In the genomic region with DNA sequence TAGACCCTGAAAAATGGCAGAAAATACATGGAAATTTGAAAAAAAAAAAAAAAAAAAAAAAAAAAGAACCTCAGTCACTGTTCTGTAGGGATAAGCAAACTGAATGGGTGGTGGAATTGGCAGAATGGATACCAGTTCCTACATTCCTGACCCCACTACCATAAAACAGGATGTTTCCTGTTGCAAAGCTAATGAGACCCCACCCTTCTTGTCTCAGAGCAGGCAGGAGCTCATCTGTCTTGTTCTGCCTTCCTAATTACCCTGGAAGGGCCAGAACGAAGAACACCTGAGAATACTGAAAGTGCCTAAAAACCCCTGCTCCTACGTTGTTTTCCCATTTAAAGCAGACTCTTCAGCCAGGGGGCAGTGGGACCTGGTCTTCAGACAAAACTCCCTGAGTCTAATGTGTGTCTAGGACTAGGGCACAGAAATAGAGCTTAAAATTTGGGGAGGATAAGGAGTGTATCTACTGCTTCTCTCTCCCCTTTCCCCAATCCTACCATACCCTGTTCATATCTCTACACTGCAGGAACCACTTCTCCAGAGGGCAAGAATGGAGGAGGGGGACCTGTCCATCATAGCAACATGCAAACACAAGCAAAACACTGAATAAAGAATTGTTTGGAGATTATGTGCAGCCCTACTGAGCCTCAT, we compare ENCODE assay signal across 17 cellular contexts. TPM values are rescaled to one million over a fixed set of nuclear protein-coding genes. Genes with fewer than 3 reads are reported as not detected.
DNase-seq lines count a peak whose midpoint lies in the region; ATAC-seq and TF ChIP-seq lines count a peak whose summit lies in the region.
"Had no signal": no experiment of that assay in that cellular context is flagged by ENCODE, and none has a peak within 500 bp of the region (broad histone marks: within the 10 kb centered on the region; RNA-seq: fewer than 3 reads in every experiment).

No MANE protein-coding gene starts in this region.

- H3K9me3 Mint-ChIP-seq in effector memory CD8-positive, alpha-beta T cell: no peaks in the 10 kb centered on the region
- no peaks in the 10 kb centered on the region for H3K9me3 Mint-ChIP-seq in stimulated activated memory B cell treated with anti-CD40 and anti-IgM and Interleukin-4, amounts not matched to agents 10 μg/mL and 1 μg/mL and 100 μg/mL, for 72 hours
- no peaks in the 10 kb centered on the region for H3K9me3 Mint-ChIP-seq in Calu3 (ENCODE audit: low read depth, unreplicated experiment)
- H3K9me3 Mint-ChIP-seq: WTC11 had no signal

- H3K9me3 ChIP-seq in left ventricle myocardium inferior (replicated peaks) (no peaks in the 10 kb centered on the region), RWPE2 (ENCODE audit: severe bottlenecking) (no peaks in the 10 kb centered on the region)
- H3K9me3 ChIP-seq: suprapubic skin had no signal

- BruUV-seq in Calu3 (replicated peaks; lab: Mats Ljungman, UMichigan): no TSS peak

- H3K4me3 ChIP-seq in left ventricle myocardium inferior: no peak overlapping the region
- H3K4me3 ChIP-seq in RWPE2 (ENCODE audit: severe bottlenecking): no peak overlapping the region
- H3K4me3 ChIP-seq: lung, PC-9, suprapubic skin had no signal

- CTCF ChIA-PET in Calu3 (lab: Charles Lee): no interaction called here

- H3K36me3 ChIP-seq in left ventricle myocardium inferior (peaks cover 49% of the 10 kb centered on the region), RWPE2 (ENCODE audit: low read depth) (peaks cover 52% of the 10 kb centered on the region)

- H3K36me3 Mint-ChIP-seq in effector memory CD8-positive, alpha-beta T cell (ENCODE audit: insufficient read depth): peaks cover 79% of the 10 kb centered on the region
- peaks cover 46% of the 10 kb centered on the region for H3K36me3 Mint-ChIP-seq in stimulated activated memory B cell treated with anti-CD40 and anti-IgM and Interleukin-4, amounts not matched to agents 10 μg/mL and 1 μg/mL and 100 μg/mL, for 72 hours
- peaks cover 80% of the 10 kb centered on the region for H3K36me3 Mint-ChIP-seq in Calu3 (ENCODE audit: insufficient read depth, unreplicated experiment)

- H3K27me3 Mint-ChIP-seq in effector memory CD8-positive, alpha-beta T cell: no peaks in the 10 kb centered on the region
- no peaks in the 10 kb centered on the region for H3K27me3 Mint-ChIP-seq in stimulated activated memory B cell treated with anti-CD40 and anti-IgM and Interleukin-4, amounts not matched to agents 10 μg/mL and 1 μg/mL and 100 μg/mL, for 72 hours
- H3K27me3 Mint-ChIP-seq in Calu3 (ENCODE audit: unreplicated experiment): no peaks in the 10 kb centered on the region

- ATAC-seq in Right ventricle myocardium inferior (no peak), RWPE2 (ENCODE audit: low read depth) (no peak), GM18858 (IDR thresholded peaks at IDR 0.05; ENCODE audit: unreplicated experiment) (no peak), GM21526 (IDR thresholded peaks at IDR 0.05; ENCODE audit: low FRiP score, unreplicated experiment) (no peak)
- ATAC-seq in effector memory CD8-positive, alpha-beta T cell (replicated peaks): no peak
- ATAC-seq in stimulated activated memory B cell treated with anti-CD40 and anti-IgM and Interleukin-4, amounts not matched to agents 10 μg/mL and 1 μg/mL and 100 μg/mL, for 72 hours: no peak
- ATAC-seq: HCT116, WTC11 had no signal

- H3K4me1 ChIP-seq in left ventricle myocardium inferior (peaks cover 69% of the 10 kb centered on the region), RWPE2 (ENCODE audit: insufficient read depth, poor library complexity, severe bottlenecking) (peaks cover 15% of the 10 kb centered on the region)

- intact Hi-C loops in left ventricle myocardium inferior (cut with micrococcal nuclease) (no loop called here), Right ventricle myocardium inferior (cut with DNase I) (no loop called here), Calu3 (cut with micrococcal nuclease; ENCODE audit: unreplicated experiment) (no loop called here)

- TF ChIP-seq CTCF in left ventricle myocardium inferior (IDR thresholded peaks at IDR 0.05; ENCODE audit: borderline replicate concordance): no peak
- TF ChIP-seq CTCF in RWPE2 (IDR thresholded peaks at IDR 0.05; ENCODE audit: poor library complexity, severe bottlenecking): no peak
- no peak for TF ChIP-seq CTCF in Calu3 (IDR thresholded peaks at IDR 0.05; ENCODE audit: unreplicated experiment)

- H3K27me3 ChIP-seq in left ventricle myocardium inferior (ENCODE audit: low read depth): no peaks in the 10 kb centered on the region
- no peaks in the 10 kb centered on the region for H3K27me3 ChIP-seq in RWPE2 (ENCODE audit: insufficient read depth, poor library complexity, severe bottlenecking)
- H3K27me3 ChIP-seq: suprapubic skin had no signal

- H3K4me1 Mint-ChIP-seq in effector memory CD8-positive, alpha-beta T cell (ENCODE audit: low read depth in 2 of 2): peaks cover 47 to 66% of the 10 kb centered on the region in 2 donors
- peaks cover 49% of the 10 kb centered on the region for H3K4me1 Mint-ChIP-seq in stimulated activated memory B cell treated with anti-CD40 and anti-IgM and Interleukin-4, amounts not matched to agents 10 μg/mL and 1 μg/mL and 100 μg/mL, for 72 hours
- peaks cover 21% of the 10 kb centered on the region for H3K4me1 Mint-ChIP-seq in Calu3 (ENCODE audit: low read depth, unreplicated experiment)

- H3K27ac Mint-ChIP-seq in effector memory CD8-positive, alpha-beta T cell: peak overlapping the region; percentile 79 to 86
- peak overlapping the region; percentile 50 for H3K27ac Mint-ChIP-seq in stimulated activated memory B cell treated with anti-CD40 and anti-IgM and Interleukin-4, amounts not matched to agents 10 μg/mL and 1 μg/mL and 100 μg/mL, for 72 hours
- no peak overlapping the region for H3K27ac Mint-ChIP-seq in Calu3 (ENCODE audit: unreplicated experiment)

- H3K27ac ChIP-seq in left ventricle myocardium inferior (replicated peaks): peak overlapping the region; percentile 4
- peak overlapping the region; percentile 11 for H3K27ac ChIP-seq in RWPE2 (ENCODE audit: poor library complexity, severe bottlenecking)
- H3K27ac ChIP-seq: PC-9, suprapubic skin had no signal

- no peak overlapping the region for H3K4me3 Mint-ChIP-seq in effector memory CD8-positive, alpha-beta T cell
- no peak overlapping the region for H3K4me3 Mint-ChIP-seq in stimulated activated memory B cell treated with anti-CD40 and anti-IgM and Interleukin-4, amounts not matched to agents 10 μg/mL and 1 μg/mL and 100 μg/mL, for 72 hours
- no peak overlapping the region for H3K4me3 Mint-ChIP-seq in Calu3 (ENCODE audit: low read depth, unreplicated experiment)
- H3K4me3 Mint-ChIP-seq: WTC11 had no signal

- DNase-seq in left ventricle myocardium inferior: no peak
- no peak for DNase-seq in Right ventricle myocardium inferior (ENCODE audit: missing footprints)
- DNase-seq in RWPE2 (ENCODE audit: low spot score): no peak
- no peak for DNase-seq in effector memory CD8-positive, alpha-beta T cell
- DNase-seq in Calu3: no peak
- DNase-seq: activated CD8-positive, alpha-beta memory T cell treated with anti-CD3 and anti-CD28 coated beads, Interleukin-2, amount 50 U/mL, for 4 hours; IMR-90; NCI-H2107; PC-9; SW 1271 had no signal

RNA-seq across cellular contexts. Expression of a gene that starts 3.9 kb away (rescaled TPM):
- total RNA-seq in left ventricle myocardium inferior (7.1 TPM), Right ventricle myocardium inferior (6.6 TPM), Calu3 (2022) (8.5 and 9.5 TPM in 2 replicates)

RNA-seq across cellular contexts. Expression of a gene that starts 7.9 kb away (rescaled TPM):
- total RNA-seq in left ventricle myocardium inferior (24.8 TPM), Right ventricle myocardium inferior (28.0 TPM), Calu3 (2022) (103 and 110 TPM in 2 replicates)

RNA-seq across cellular contexts. Expression of a gene that starts 8.7 kb away (rescaled TPM):
- total RNA-seq in left ventricle myocardium inferior: 34.1 TPM
- total RNA-seq in Right ventricle myocardium inferior: 4.9 TPM
- total RNA-seq in Calu3 (2022): 1.5 and 2.1 TPM in 2 replicates

RNA-seq across cellular contexts. Expression of a gene that starts 15.1 kb away (rescaled TPM):
- total RNA-seq in left ventricle myocardium inferior: 0.47 TPM
- 0.30 TPM for total RNA-seq in Right ventricle myocardium inferior
- 1.2 and 2.4 TPM in 2 replicates for total RNA-seq in Calu3 (2022)

RNA-seq across cellular contexts. Expression of a gene that starts 19.1 kb away (rescaled TPM):
- total RNA-seq in left ventricle myocardium inferior (12.2 TPM), Right ventricle myocardium inferior (8.4 TPM), Calu3 (2022) (10.9 and 13.6 TPM in 2 replicates)
